16 cellular contexts compared by ENCODE assay signal in the genomic region with DNA sequence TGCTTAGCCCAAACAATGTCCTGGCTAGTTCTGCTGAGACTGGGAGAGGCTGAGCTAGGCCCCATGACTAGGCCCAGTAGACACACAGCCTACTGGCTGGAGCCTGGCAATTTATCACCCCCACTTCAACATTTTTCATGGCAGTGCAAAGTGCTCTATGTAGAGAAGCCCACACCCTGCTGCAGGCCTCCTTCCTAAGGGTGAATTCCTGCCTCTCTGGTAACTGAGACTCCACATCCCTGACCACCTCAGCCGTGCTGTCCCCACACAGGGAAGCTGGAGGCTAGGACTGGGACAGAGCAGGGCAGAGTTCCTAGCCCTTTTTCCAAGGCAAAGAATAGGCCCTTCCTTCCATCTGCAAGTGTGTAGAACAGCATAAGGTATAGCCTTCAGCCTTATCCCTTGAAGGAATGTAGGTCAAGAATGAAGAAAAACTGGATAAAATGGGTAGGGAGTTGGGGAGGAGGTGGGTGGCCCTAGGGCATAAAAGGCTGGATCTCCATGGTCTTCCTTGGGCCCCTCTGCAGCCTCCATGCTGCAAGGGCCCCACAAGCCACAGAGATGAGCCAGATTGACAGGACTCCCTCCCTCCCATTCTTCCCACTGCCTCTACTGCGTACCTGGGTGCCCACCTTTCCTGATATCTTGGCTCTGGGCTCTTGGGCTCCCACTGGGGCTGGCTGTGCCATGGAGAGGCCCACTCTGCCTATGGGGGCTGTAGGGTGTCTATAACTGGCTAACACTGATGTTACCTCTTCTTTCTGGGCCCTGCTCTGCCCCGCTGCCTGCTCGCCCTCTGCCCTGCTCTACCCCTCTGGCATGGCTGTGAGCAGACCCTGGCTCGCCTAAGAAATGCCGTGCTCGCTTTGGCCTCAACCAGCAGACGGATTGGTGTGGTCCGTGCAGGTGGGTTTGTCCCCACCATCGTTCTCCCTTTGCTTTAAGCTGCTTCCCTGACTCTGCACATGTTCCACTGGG. TPM values are rescaled to one million over a fixed set of nuclear protein-coding genes. Genes with fewer than 3 reads are reported as not detected.
DNase-seq lines count a peak whose midpoint lies in the region; ATAC-seq and TF ChIP-seq lines count a peak whose summit lies in the region.
"Had no signal": no experiment of that assay in that cellular context is flagged by ENCODE, and none has a peak within 500 bp of the region (broad histone marks: within the 10 kb centered on the region; RNA-seq: fewer than 3 reads in every experiment).

No MANE protein-coding gene starts in this region.

- H3K27ac Mint-ChIP-seq in T-helper 17 cell = peak overlapping the region; percentile 100
- H3K27ac Mint-ChIP-seq: T-helper 1 cell treated with Interleukin-12 subunit alpha and Interleukin-12 subunit beta and Interleukin-4 antibody, amounts not matched to agents 30 μg/mL and 1 μg/mL, for 36 hours had no signal

- WGBS in sigmoid colon, 2 donors = 95 to 98% methylated on average over 10 of the region's 10 CpGs

- H3K36me3 Mint-ChIP-seq in T-helper 17 cell (ENCODE audit: low read depth) = peaks cover 17% of the 10 kb centered on the region

- no peak overlapping the region for H3K27ac ChIP-seq in sigmoid colon

- H3K4me3 Mint-ChIP-seq in T-helper 17 cell = peak overlapping the region; percentile 55
- H3K4me3 Mint-ChIP-seq: T-helper 1 cell treated with Interleukin-12 subunit alpha and Interleukin-12 subunit beta and Interleukin-4 antibody, amounts not matched to agents 30 μg/mL and 1 μg/mL, for 36 hours had no signal

- no peak for TF ChIP-seq EP300 in sigmoid colon (IDR thresholded peaks at IDR 0.05)

- DNase-seq in activated CD8-positive, alpha-beta memory T cell treated with anti-CD3 and anti-CD28 coated beads, Interleukin-2, amount 50 U/mL, for 4 hours = peak; percentile 15
- no peak for DNase-seq in activated CD8-positive, alpha-beta memory T cell treated with anti-CD3 and anti-CD28 coated beads, Interleukin-2, amount 50 U/mL, for 48 hours
- DNase-seq in T-helper 17 cell (no peak), ecto neural progenitor cell (ENCODE audit: low spot score) (peak; percentile 37), sigmoid colon (peak; percentile 32), NCI-H524 treated with DMSO at 0.1 percent for 48 hours (lab: John Stamatoyannopoulos, UW) (no peak), NCI-H345 treated with DMSO at 0.1 percent for 48 hours (lab: John Stamatoyannopoulos, UW; ENCODE audit: unreplicated experiment) (no peak)
- DNase-seq: ACHN; activated CD4-positive, alpha-beta T cell treated with anti-CD3 and anti-CD28 coated beads for 4 hours; cortex of kidney; hypothalamus; NCI-H187; small intestine; substantia nigra had no signal

- intact Hi-C loops in sigmoid colon (cut with DNase I) = loop anchor here (2.0 kb wide), 1 partner anchor 103 kb away; no protein-coding TSS in a partner anchor

- no peak overlapping the region for H3K4me3 ChIP-seq in sigmoid colon

- TF ChIP-seq POLR2A in sigmoid colon (IDR thresholded peaks at IDR 0.05) = no peak

- peaks cover 6 to 80% (median 23%) of the 10 kb centered on the region in 4 donors for H3K36me3 ChIP-seq in sigmoid colon

- no peak for ATAC-seq in T-helper 17 cell
- no peak for ATAC-seq in HG03457 (IDR thresholded peaks at IDR 0.05; ENCODE audit: unreplicated experiment)

- no peaks in the 10 kb centered on the region for H3K27me3 Mint-ChIP-seq in T-helper 17 cell

- H3K4me1 Mint-ChIP-seq in T-helper 17 cell = peaks cover 45% of the 10 kb centered on the region

- H3K9me3 ChIP-seq in T-helper 17 cell (ENCODE audit: control insufficient read depth, low read length, poor library complexity, severe bottlenecking) (no peaks in the 10 kb centered on the region), sigmoid colon (no peaks in the 10 kb centered on the region)

- peaks cover 0 to 19% (median 7%) of the 10 kb centered on the region in 4 donors for H3K4me1 ChIP-seq in sigmoid colon

- TF ChIP-seq CTCF in sigmoid colon (IDR thresholded peaks at IDR 0.05) = peak in 1 of 4 experiments; percentile 2

- no peaks in the 10 kb centered on the region for H3K27me3 ChIP-seq in sigmoid colon

RNA-seq across cellular contexts. Expression of a gene that starts 29.8 kb away (rescaled TPM):
- total RNA-seq in T-helper 17 cell = 100 to 1,000 TPM; 308 to 405 TPM
- 1 to 10 TPM in 1 of 4 donors, under 1 TPM in 3; 0.36 to 1.5 (median 0.62) TPM for total RNA-seq in sigmoid colon
- polyA plus RNA-seq in sigmoid colon = 10 to 100 TPM in 1 of 3 donors, 1 to 10 TPM in 2; 1.8 to 38.4 (median 3.7) TPM

RNA-seq across cellular contexts. Expression of a gene that starts 32.5 kb away (rescaled TPM):
- 100 to 1,000 TPM; 284 to 339 TPM for total RNA-seq in T-helper 17 cell
- total RNA-seq in sigmoid colon = 100 to 1,000 TPM; 193 to 320 (median 271) TPM
- 100 to 1,000 TPM; 445 to 938 (median 717) TPM for polyA plus RNA-seq in sigmoid colon

Comparison
In these comparisons a context has a peak if more than half of its experiments do, and no peak if none do; other contexts are left out.
1. DNase-seq: peak in activated CD8-positive, alpha-beta memory T cell treated with anti-CD3 and anti-CD28 coated beads, Interleukin-2, amount 50 U/mL, for 4 hours (single experiment), ecto neural progenitor cell (single experiment) and sigmoid colon (single experiment); none in activated CD8-positive, alpha-beta memory T cell treated with anti-CD3 and anti-CD28 coated beads, Interleukin-2, amount 50 U/mL, for 48 hours (single experiment), T-helper 17 cell (0 of 3), NCI-H524 treated with DMSO at 0.1 percent for 48 hours (single experiment) and NCI-H345 treated with DMSO at 0.1 percent for 48 hours (single experiment).
2. RNA of a gene that starts 29.8 kb away (total RNA-seq): 308 to 405 TPM in T-helper 17 cell; 0.36 to 1.5 TPM in sigmoid colon; every median in the first group is over 100 times any median in the second.